In genomic region chr17:22091041-22091679, GRCh38 we compare ENCODE assay signal across 8 cellular contexts.
DNase-seq lines count a peak whose midpoint lies in the region; ATAC-seq, FAIRE-seq and TF ChIP-seq lines count a peak whose summit lies in the region.
"Not testable (repeated sequence)": the region's sequence is repeated elsewhere in the genome, so short reads cannot be mapped to it uniquely, and the experiment has no call there.

No MANE protein-coding gene starts in this region.

- not testable (repeated sequence) for H3K27ac ChIP-seq in HUES6 (ENCODE audit: low read depth, low read length); endodermal cell (ENCODE audit: low read depth, low read length); iPS-18a (ENCODE audit: low read length); neural progenitor cell; trophoblast cell (ENCODE audit: low read depth, low read length)
- H3K27ac ChIP-seq in K562 (ENCODE audit: extremely low read depth, low read depth, low read length): peak overlapping the region; percentile 67; the same call in 2 of the 3 replicates

- not testable (repeated sequence) for H3K4me1 ChIP-seq in ES-I3 (ENCODE audit: insufficient read depth, low read length); HUES6 (ENCODE audit: control insufficient read depth, insufficient read depth, low read length); K562 (replicated peaks in 1 of 2; ENCODE audit: control insufficient read depth in 2 of 2, insufficient read depth in 2 of 2, low read length in 2 of 2); endodermal cell (ENCODE audit: control insufficient read depth, insufficient read depth, low read length); iPS-18a (ENCODE audit: control insufficient read depth, low read depth, low read length); neural progenitor cell; trophoblast cell (ENCODE audit: control insufficient read depth in 1 of 2, insufficient read depth in 2 of 2, low read length in 2 of 2)

- H3K18ac ChIP-seq in trophoblast cell (ENCODE audit: low read length): not testable (repeated sequence)

- TF ChIP-seq POLR2A in K562 (conservative IDR thresholded peaks at IDR 0.05): not testable (repeated sequence)

- not testable (repeated sequence) for H4K12ac ChIP-seq in trophoblast cell (ENCODE audit: low read depth, low read length)

- not testable (repeated sequence) for H2BK120ac ChIP-seq in trophoblast cell (ENCODE audit: insufficient read depth, low read length, poor library complexity)

- H3K36me3 Mint-ChIP-seq in endodermal cell (ENCODE audit: low read depth); mesothelial cell of epicardium; neural progenitor cell: not testable (repeated sequence)

- WGBS in K562 (ENCODE audit: insufficient coverage, low coverage, missing lambda C conversion rate): 0% methylated on average over 3 of the region's 11 CpGs
- 92 to 96% methylated on average over 4 to 9 of the region's 11 CpGs for WGBS in endodermal cell (ENCODE audit: insufficient coverage in 1 of 2, insufficient read length in 1 of 2), 2 experiments
- 100% methylated on average over 3 of the region's 11 CpGs for WGBS in trophoblast cell (ENCODE audit: extremely low coverage, insufficient coverage, insufficient read length)

- not testable (repeated sequence) for H4K91ac ChIP-seq in trophoblast cell (ENCODE audit: low read depth, low read length)

- DNase-seq in K562 (ENCODE audit: extremely low read depth in 1 of 4, low spot score in 3 of 4); endodermal cell; mesothelial cell of epicardium (ENCODE audit: low spot score in 2 of 2, unreplicated experiment in 2 of 2); neural progenitor cell (ENCODE audit: low spot score); trophoblast cell: not testable (repeated sequence)

- peak; percentile 43 for ATAC-seq in K562

- not testable (repeated sequence) for H3K23ac ChIP-seq in trophoblast cell (ENCODE audit: low read length)

- not testable (repeated sequence) for FAIRE-seq in K562 (lab: Jason Lieb, UNC)

- not testable (repeated sequence) for BruUV-seq in K562 (replicated peaks; lab: Mats Ljungman, UMichigan)

- H3K9ac ChIP-seq in ES-I3 (ENCODE audit: low read depth, low read length) (peak overlapping the region; percentile 3; the same call in 1 of the 2 replicates), K562 (ENCODE audit: insufficient read depth in 1 of 2, low read depth in 2 of 2, low read length in 2 of 2) (peak overlapping the region; percentile 70 to 74; a peak in 3 of 4 replicates)
- not testable (repeated sequence) for H3K9ac ChIP-seq in HUES6 (ENCODE audit: low read length); endodermal cell (ENCODE audit: extremely low read depth, low read length, poor library complexity, severe bottlenecking); iPS-18a (ENCODE audit: low read length); neural progenitor cell; trophoblast cell (ENCODE audit: low read length)

- not testable (repeated sequence) for H3K27me3 Mint-ChIP-seq in endodermal cell (ENCODE audit: insufficient read depth); mesothelial cell of epicardium (ENCODE audit: low read depth); neural progenitor cell (ENCODE audit: insufficient read depth, low read depth)

- not testable (repeated sequence) for H2BK5ac ChIP-seq in trophoblast cell (ENCODE audit: low read depth, low read length, poor library complexity)

- not testable (repeated sequence) for H3K4me1 Mint-ChIP-seq in endodermal cell, mesothelial cell of epicardium, neural progenitor cell

- H3K14ac ChIP-seq in trophoblast cell (ENCODE audit: low read length): not testable (repeated sequence)

- not testable (repeated sequence) for H4K20me1 ChIP-seq in K562 (replicated peaks; ENCODE audit: control insufficient read depth, insufficient read depth, low read length); neural progenitor cell (ENCODE audit: low read depth)

- not testable (repeated sequence) for H3K9me1 ChIP-seq in K562 (ENCODE audit: control insufficient read depth, insufficient read depth, low read length)

- H3K4me2 ChIP-seq in K562 (ENCODE audit: insufficient read depth, low read length) (peak overlapping the region; percentile 60; the same call in 1 of the 2 replicates), trophoblast cell (ENCODE audit: low read length) (peak overlapping the region; percentile 41)
- not testable (repeated sequence) for H3K4me2 ChIP-seq in neural progenitor cell

- H3K79me2 ChIP-seq in K562 (ENCODE audit: control insufficient read depth, insufficient read depth, low read length): peaks cover 75% of the 10 kb centered on the region
- not testable (repeated sequence) for H3K79me2 ChIP-seq in neural progenitor cell (ENCODE audit: low read depth); trophoblast cell (ENCODE audit: control insufficient read depth, insufficient read depth, low read length, poor library complexity)

- not testable (repeated sequence) for H2BK12ac ChIP-seq in trophoblast cell (ENCODE audit: low read length)

- not testable (repeated sequence) for H2AK5ac ChIP-seq in trophoblast cell (ENCODE audit: low read length)

- in situ Hi-C loops in K562 (cut with MboI): loop anchor here (25.0 kb wide), 2 partner anchors 679 to 1229 kb away; no protein-coding TSS in a partner anchor

- not testable (repeated sequence) for H3K9me3 ChIP-seq in ES-I3 (ENCODE audit: control insufficient read depth, insufficient read depth, low read length); K562 (replicated peaks; ENCODE audit: control insufficient read depth, insufficient read depth, low read depth, low read length); endodermal cell (ENCODE audit: control insufficient read depth, low read length); iPS-18a (ENCODE audit: control insufficient read depth, low read depth, low read length); neural progenitor cell (ENCODE audit: low read depth); trophoblast cell (ENCODE audit: insufficient read depth, low read depth, low read length)
- H3K9me3 ChIP-seq in HUES6 (ENCODE audit: control insufficient read depth, insufficient read depth, low read depth, low read length): peaks cover 13% of the 10 kb centered on the region; the same call in 1 of the 2 replicates

- not testable (repeated sequence) for H3K27me3 ChIP-seq in HUES6 (ENCODE audit: control insufficient read depth, insufficient read depth, low read length); K562 (ENCODE audit: control insufficient read depth in 2 of 2, insufficient read depth in 2 of 2, low read length in 2 of 2); endodermal cell (ENCODE audit: control insufficient read depth, insufficient read depth, low read length, poor library complexity, severe bottlenecking); iPS-18a (ENCODE audit: control insufficient read depth, insufficient read depth, low read length); neural progenitor cell; trophoblast cell (ENCODE audit: insufficient read depth, low read length)

- H4K8ac ChIP-seq in trophoblast cell (ENCODE audit: low read depth, low read length): not testable (repeated sequence)

- H3K4me3 ChIP-seq in HUES6 (ENCODE audit: low read depth, low read length) (0 out of 2 replicates have a peak overlapping the region, but pooled peaks have one; percentile 31), K562 (peak overlapping the region; percentile 58), iPS-18a (ENCODE audit: low read length) (peak overlapping the region; percentile 17)
- H3K4me3 ChIP-seq in endodermal cell (ENCODE audit: low read length); neural progenitor cell; trophoblast cell (ENCODE audit: low read depth, low read length): not testable (repeated sequence)

- not testable (repeated sequence) for H3K4ac ChIP-seq in trophoblast cell (ENCODE audit: low read depth, low read length)

- not testable (repeated sequence) for TF ChIP-seq EP300 in K562 (IDR thresholded peaks at IDR 0.05; ENCODE audit: low read length)

- CTCF ChIA-PET in K562 (lab: Yijun Ruan, JAX; ENCODE audit: low intra/inter-chr PET ratio): not testable (repeated sequence)

- TF ChIP-seq CTCF in K562 (IDR thresholded peaks at IDR 0.05 in 2 of 3, conservative IDR thresholded peaks at IDR 0.05 in 1 of 3; ENCODE audit: insufficient read depth in 2 of 3, low read depth in 1 of 3, low read length in 3 of 3); endodermal cell (conservative IDR thresholded peaks at IDR 0.05); mesothelial cell of epicardium (IDR thresholded peaks at IDR 0.05; ENCODE audit: unreplicated experiment); neural progenitor cell (IDR thresholded peaks at IDR 0.05): not testable (repeated sequence)

- TF ChIP-seq RAD21 in K562 (CRISPR knock-in tag; conservative IDR thresholded peaks at IDR 0.05 in 1 of 2, IDR thresholded peaks at IDR 0.05 in 1 of 2): not testable (repeated sequence)

- intact Hi-C loops in K562 (cut with micrococcal nuclease): not testable (repeated sequence)

- POLR2A ChIA-PET in K562 (lab: Yijun Ruan, JAX): interaction anchor here (1.2 to 1.5 kb wide), 4 partner anchors 11 to 351 kb away, joined by 3 to 6 read pairs (median 4); no protein-coding TSS in a partner anchor

- not testable (repeated sequence) for H3F3A ChIP-seq in neural progenitor cell (ENCODE audit: low read depth)

- not testable (repeated sequence) for H3K36me3 ChIP-seq in ES-I3 (ENCODE audit: insufficient read depth, low read length); HUES6 (ENCODE audit: control insufficient read depth, insufficient read depth, low read length); K562 (ENCODE audit: control insufficient read depth, insufficient read depth, low read length); endodermal cell (ENCODE audit: control insufficient read depth, insufficient read depth, low read length); iPS-18a (ENCODE audit: control insufficient read depth, low read depth, low read length); neural progenitor cell; trophoblast cell (ENCODE audit: control insufficient read depth in 1 of 2, insufficient read depth in 2 of 2, low read length in 2 of 2)

- peaks cover 58% of the 10 kb centered on the region for H3K9me3 Mint-ChIP-seq in endodermal cell
- H3K9me3 Mint-ChIP-seq in mesothelial cell of epicardium: peaks cover 30% of the 10 kb centered on the region
- H3K9me3 Mint-ChIP-seq in neural progenitor cell: peaks cover 12% of the 10 kb centered on the region

- H3K79me1 ChIP-seq in trophoblast cell (ENCODE audit: low read length): not testable (repeated sequence)

- not testable (repeated sequence) for H2AFZ ChIP-seq in K562 (ENCODE audit: low read depth, low read length); neural progenitor cell (replicated peaks); trophoblast cell (ENCODE audit: insufficient read depth, low read length, poor library complexity)

- H3K4me3 Mint-ChIP-seq in endodermal cell: peak overlapping the region; percentile 46
- H3K4me3 Mint-ChIP-seq in mesothelial cell of epicardium: peak overlapping the region; percentile 67
- H3K4me3 Mint-ChIP-seq in neural progenitor cell: peak overlapping the region; percentile 84

- not testable (repeated sequence) for H3K27ac Mint-ChIP-seq in endodermal cell, mesothelial cell of epicardium, neural progenitor cell
